ENCODE assay signal across 20 cellular contexts in the genomic region with DNA sequence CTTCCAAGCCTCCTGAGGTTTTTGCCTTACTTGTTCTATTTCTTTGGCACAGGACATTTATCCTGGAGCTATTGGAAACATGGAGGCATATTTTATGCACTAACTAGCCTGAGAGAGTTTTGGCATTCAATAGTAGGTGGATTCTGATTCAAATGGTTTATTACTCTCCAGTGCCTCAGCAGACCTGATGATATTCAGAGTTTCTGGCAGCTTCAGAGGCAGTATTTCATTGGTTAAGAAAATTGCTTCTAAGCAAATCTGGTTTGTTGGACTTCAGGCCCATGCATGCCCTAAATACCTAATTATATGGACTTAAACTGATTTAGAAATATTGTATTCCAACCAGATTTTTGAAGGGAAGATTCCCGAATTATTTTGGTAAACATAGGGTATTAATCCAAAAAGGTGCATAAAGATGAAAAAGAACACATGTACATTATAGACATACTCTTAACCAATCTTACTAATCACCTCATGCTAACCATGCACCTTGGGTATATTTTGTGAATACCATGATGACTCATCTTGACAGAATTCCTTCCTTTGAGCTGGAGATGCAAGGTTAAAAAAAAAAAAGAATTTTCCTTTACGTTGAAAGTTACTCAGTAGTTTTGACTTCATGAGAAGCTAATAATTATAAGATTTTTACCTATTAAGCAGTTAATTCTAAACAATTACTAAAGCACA. TPM values are rescaled to one million over a fixed set of nuclear protein-coding genes. Genes with fewer than 3 reads are reported as not detected.
A peak's percentile ranks its signal among the peaks of the same experiment; 100 is the strongest.
DNase-seq lines count a peak whose midpoint lies in the region; ATAC-seq and TF ChIP-seq lines count a peak whose summit lies in the region.
"Had no signal": no experiment of that assay in that cellular context is flagged by ENCODE, and none has a peak within 500 bp of the region (broad histone marks: within the 10 kb centered on the region; RNA-seq: fewer than 3 reads in every experiment).

No MANE protein-coding gene starts in this region.

- H3K27me3 ChIP-seq in Panc1 (ENCODE audit: control insufficient read depth, insufficient read depth, low read length), result no peaks in the 10 kb centered on the region
- no peaks in the 10 kb centered on the region for H3K27me3 ChIP-seq in Karpas-422 (ENCODE audit: low read length)
- no peaks in the 10 kb centered on the region for H3K27me3 ChIP-seq in neural progenitor cell
- H3K27me3 ChIP-seq: brain microvascular endothelial cell, neutrophil, sigmoid colon had no signal

- DNase-seq in HT1080 (ENCODE audit: low read depth) (peak; percentile 68), Panc1 (ENCODE audit: low read depth, low spot score) (no peak), epithelial cell of prostate (ENCODE audit: low read depth, low spot score) (peak; percentile 36), renal cortical epithelial cell (ENCODE audit: low read depth) (peak; percentile 78), Karpas-422 (no peak), neural progenitor cell (ENCODE audit: low spot score) (no peak)
- DNase-seq in activated CD4-positive, alpha-beta T cell treated with anti-CD3 and anti-CD28 coated beads, Interleukin-2, amount 10 ng/mL, durations not matched to agents 7 days and 5 days, result no peak
- DNase-seq: activated CD4-positive, alpha-beta T cell treated with anti-CD3 and anti-CD28 coated beads for 1 hour; brain microvascular endothelial cell; C1 segment of cervical spinal cord; Caco-2; effector CD4-positive, alpha-beta T cell; GM23248; NCI-H69; sigmoid colon; stimulated activated naive B cell treated with anti-CD40 and anti-IgM and Interleukin-4, amounts not matched to agents 10 μg/mL and 1 μg/mL and 100 μg/mL, for 72 hours; T-helper 2 cell had no signal

- H3K9me3 ChIP-seq in Panc1 (ENCODE audit: control insufficient read depth, insufficient read depth, low read depth, low read length) (peaks cover 6% of the 10 kb centered on the region; the same call in 1 of the 2 replicates), Karpas-422 (ENCODE audit: low read length) (peaks cover 7% of the 10 kb centered on the region), neural progenitor cell (ENCODE audit: low read depth) (no peaks in the 10 kb centered on the region)
- H3K9me3 ChIP-seq: neutrophil, prostate gland had no signal

- in situ Hi-C loops in Panc1 (cut with HindIII; ENCODE audit: low pct_unique_long_range_greater_than_20kb, low sequenced_read_pairs), result no loop called here

- H3K27me3 Mint-ChIP-seq in activated CD4-positive, alpha-beta T cell treated with anti-CD3 and anti-CD28 coated beads, Interleukin-2, amount 10 ng/mL, durations not matched to agents 7 days and 5 days, result no peaks in the 10 kb centered on the region
- H3K27me3 Mint-ChIP-seq in neural progenitor cell (ENCODE audit: insufficient read depth, low read depth), result no peaks in the 10 kb centered on the region
- H3K27me3 Mint-ChIP-seq: stimulated activated naive B cell treated with anti-CD40 and anti-IgM and Interleukin-4, amounts not matched to agents 10 μg/mL and 1 μg/mL and 100 μg/mL, for 72 hours had no signal

- H3K4me1 Mint-ChIP-seq in activated CD4-positive, alpha-beta T cell treated with anti-CD3 and anti-CD28 coated beads, Interleukin-2, amount 10 ng/mL, durations not matched to agents 7 days and 5 days, result no peaks in the 10 kb centered on the region
- peaks cover 6% of the 10 kb centered on the region for H3K4me1 Mint-ChIP-seq in neural progenitor cell
- H3K4me1 Mint-ChIP-seq: stimulated activated naive B cell treated with anti-CD40 and anti-IgM and Interleukin-4, amounts not matched to agents 10 μg/mL and 1 μg/mL and 100 μg/mL, for 72 hours had no signal

- POLR2A ChIA-PET in Panc1 (lab: Charles Lee), result interaction anchor here (0.7 kb wide), 1 partner anchor 349 kb away, joined by 3 read pairs; no protein-coding TSS in a partner anchor
- POLR2A ChIA-PET in activated CD4-positive, alpha-beta T cell treated with anti-CD3 and anti-CD28 coated beads, Interleukin-2, amount 10 ng/mL, durations not matched to agents 7 days and 5 days (lab: Charles Lee), result interaction anchor here (0.8 kb wide), 1 partner anchor 14 kb away, joined by 4 read pairs; no protein-coding TSS in a partner anchor

- H3K36me3 Mint-ChIP-seq in activated CD4-positive, alpha-beta T cell treated with anti-CD3 and anti-CD28 coated beads, Interleukin-2, amount 10 ng/mL, durations not matched to agents 7 days and 5 days (ENCODE audit: low read depth), result no peaks in the 10 kb centered on the region
- H3K36me3 Mint-ChIP-seq in neural progenitor cell, result no peaks in the 10 kb centered on the region

- H3K4me3 ChIP-seq in Panc1 (ENCODE audit: low read depth in 2 of 2, low read length in 2 of 2), result no peak overlapping the region
- no peak overlapping the region for H3K4me3 ChIP-seq in Karpas-422 (ENCODE audit: low read length)
- no peak overlapping the region for H3K4me3 ChIP-seq in neural progenitor cell
- H3K4me3 ChIP-seq: GM23248, prostate gland, sigmoid colon, SK-N-MC had no signal

- peak overlapping the region; percentile 48; the same call in 1 of the 2 replicates for H3K27ac ChIP-seq in Panc1 (ENCODE audit: low read length)
- peak overlapping the region; percentile 38 for H3K27ac ChIP-seq in epithelial cell of prostate
- no peak overlapping the region for H3K27ac ChIP-seq in Karpas-422 (ENCODE audit: low read length)
- no peak overlapping the region for H3K27ac ChIP-seq in neural progenitor cell
- H3K27ac ChIP-seq: brain microvascular endothelial cell, GM23248, neutrophil, prostate gland, sigmoid colon, SK-N-MC had no signal

- no peak overlapping the region for H2AFZ ChIP-seq in Karpas-422 (ENCODE audit: low read length)
- no peak overlapping the region for H2AFZ ChIP-seq in neural progenitor cell (replicated peaks)
- H2AFZ ChIP-seq: GM23248 had no signal

- CTCF ChIA-PET in Panc1 (lab: Charles Lee), result no interaction called here
- CTCF ChIA-PET in activated CD4-positive, alpha-beta T cell treated with anti-CD3 and anti-CD28 coated beads, Interleukin-2, amount 10 ng/mL, durations not matched to agents 7 days and 5 days (lab: Charles Lee), result interaction anchor here (0.6 to 1.2 kb wide), 2 partner anchors 17 to 82 kb away, joined by 3 read pairs; no protein-coding TSS in a partner anchor

- no TSS peak for BruUV-seq in Panc1 (replicated peaks; lab: Mats Ljungman, UMichigan)

- no peak overlapping the region for H3K27ac Mint-ChIP-seq in activated CD4-positive, alpha-beta T cell treated with anti-CD3 and anti-CD28 coated beads, Interleukin-2, amount 10 ng/mL, durations not matched to agents 7 days and 5 days
- H3K27ac Mint-ChIP-seq in neural progenitor cell, result no peak overlapping the region
- H3K27ac Mint-ChIP-seq: stimulated activated naive B cell treated with anti-CD40 and anti-IgM and Interleukin-4, amounts not matched to agents 10 μg/mL and 1 μg/mL and 100 μg/mL, for 72 hours had no signal

- no peaks in the 10 kb centered on the region for H3K79me2 ChIP-seq in Karpas-422 (ENCODE audit: low read length)
- no peaks in the 10 kb centered on the region for H3K79me2 ChIP-seq in neural progenitor cell (ENCODE audit: low read depth)

- H3K9me3 Mint-ChIP-seq in activated CD4-positive, alpha-beta T cell treated with anti-CD3 and anti-CD28 coated beads, Interleukin-2, amount 10 ng/mL, durations not matched to agents 7 days and 5 days, result peaks cover 6% of the 10 kb centered on the region
- peaks cover 7% of the 10 kb centered on the region for H3K9me3 Mint-ChIP-seq in neural progenitor cell

- intact Hi-C loops in Panc1 (cut with micrococcal nuclease; ENCODE audit: unreplicated experiment), result no loop called here

- H3K36me3 ChIP-seq in Panc1 (ENCODE audit: control insufficient read depth, insufficient read depth, low read length), result no peaks in the 10 kb centered on the region
- H3K36me3 ChIP-seq in Karpas-422 (ENCODE audit: insufficient read depth, low read length), result no peaks in the 10 kb centered on the region
- no peaks in the 10 kb centered on the region for H3K36me3 ChIP-seq in neural progenitor cell
- H3K36me3 ChIP-seq: brain microvascular endothelial cell, neutrophil, prostate gland, sigmoid colon had no signal

- H3K4me2 ChIP-seq in Karpas-422 (ENCODE audit: low read depth, low read length, poor library complexity, severe bottlenecking) (no peak overlapping the region), neural progenitor cell (no peak overlapping the region)

- H3K9me2 ChIP-seq in Karpas-422 (replicated peaks; ENCODE audit: insufficient read depth, low read length), result no peaks in the 10 kb centered on the region

- peaks cover 4% of the 10 kb centered on the region for H3F3A ChIP-seq in neural progenitor cell (ENCODE audit: low read depth)

- H3K9ac ChIP-seq in Karpas-422 (ENCODE audit: low read length) (no peak overlapping the region), neural progenitor cell (no peak overlapping the region)
- H3K9ac ChIP-seq: GM23248 had no signal

- no peak for ATAC-seq in Panc1

- no peak overlapping the region for H3K4me3 Mint-ChIP-seq in activated CD4-positive, alpha-beta T cell treated with anti-CD3 and anti-CD28 coated beads, Interleukin-2, amount 10 ng/mL, durations not matched to agents 7 days and 5 days
- H3K4me3 Mint-ChIP-seq in neural progenitor cell, result no peak overlapping the region
- H3K4me3 Mint-ChIP-seq: stimulated activated naive B cell treated with anti-CD40 and anti-IgM and Interleukin-4, amounts not matched to agents 10 μg/mL and 1 μg/mL and 100 μg/mL, for 72 hours had no signal

- peaks cover 7% of the 10 kb centered on the region for H3K4me1 ChIP-seq in Panc1 (ENCODE audit: control insufficient read depth, insufficient read depth, low read length)
- H3K4me1 ChIP-seq in Karpas-422 (ENCODE audit: low read length), result peaks cover 7% of the 10 kb centered on the region; the same call in 1 of the 2 replicates
- peaks cover 9% of the 10 kb centered on the region for H3K4me1 ChIP-seq in neural progenitor cell
- H3K4me1 ChIP-seq: prostate gland, sigmoid colon had no signal

- H4K20me1 ChIP-seq in Karpas-422 (ENCODE audit: insufficient read depth, low read depth, low read length) (no peaks in the 10 kb centered on the region), neural progenitor cell (ENCODE audit: low read depth) (no peaks in the 10 kb centered on the region)

- TF ChIP-seq CTCF in Panc1 (IDR thresholded peaks at IDR 0.05) (no peak), neural progenitor cell (IDR thresholded peaks at IDR 0.05) (no peak)

RNA-seq across cellular contexts. Expression of gene KTN1, which starts 44.3 kb away (rescaled TPM):
- total RNA-seq in HT1080 (2014; rRNA removed; shearing (Covaris generic)), result 105 and 122 TPM in 2 replicates
- polyA plus RNA-seq in HT1080 (2015; cell fraction: cytosol; rRNA removed), result 103 and 141 TPM in 2 replicates
- polyA plus RNA-seq in HT1080 (2015; cell fraction: nucleus; rRNA removed), result 107 and 113 TPM in 2 replicates
- 310 TPM for total RNA-seq in Panc1 (2021; ENCODE audit: unreplicated experiment)
- polyA plus RNA-seq in Panc1 (2012; ENCODE audit: insufficient read length), result 139 TPM
- total RNA-seq in renal cortical epithelial cell, result 208 and 317 TPM in 2 replicates
- total RNA-seq in activated CD4-positive, alpha-beta T cell treated with anti-CD3 and anti-CD28 coated beads, Interleukin-2, amount 10 ng/mL, durations not matched to agents 7 days and 5 days, result 10 to 100 TPM; 85.8 to 93.3 TPM
- 150 and 212 TPM in 2 replicates for total RNA-seq in Karpas-422 (2014; rRNA removed; shearing (Covaris generic); ENCODE audit: low replicate concordance)
- total RNA-seq in neural progenitor cell (ENCODE audit: low replicate concordance), result 136 and 191 TPM in 2 replicates

Comparison
In these comparisons a context has a peak if more than half of its experiments do, and no peak if none do; other contexts are left out.
1. DNase-seq: peak in HT1080 (single experiment), epithelial cell of prostate (single experiment) and renal cortical epithelial cell (single experiment); none in Panc1 (single experiment), activated CD4-positive, alpha-beta T cell treated with anti-CD3 and anti-CD28 coated beads, Interleukin-2, amount 10 ng/mL, durations not matched to agents 7 days and 5 days (single experiment), Karpas-422 (single experiment) and neural progenitor cell (single experiment).
2. H3K27ac ChIP-seq: peak in Panc1 (single experiment) and epithelial cell of prostate (single experiment); none in Karpas-422 (single experiment) and neural progenitor cell (single experiment).